16 cellular contexts compared by ENCODE assay signal in the genomic region with DNA sequence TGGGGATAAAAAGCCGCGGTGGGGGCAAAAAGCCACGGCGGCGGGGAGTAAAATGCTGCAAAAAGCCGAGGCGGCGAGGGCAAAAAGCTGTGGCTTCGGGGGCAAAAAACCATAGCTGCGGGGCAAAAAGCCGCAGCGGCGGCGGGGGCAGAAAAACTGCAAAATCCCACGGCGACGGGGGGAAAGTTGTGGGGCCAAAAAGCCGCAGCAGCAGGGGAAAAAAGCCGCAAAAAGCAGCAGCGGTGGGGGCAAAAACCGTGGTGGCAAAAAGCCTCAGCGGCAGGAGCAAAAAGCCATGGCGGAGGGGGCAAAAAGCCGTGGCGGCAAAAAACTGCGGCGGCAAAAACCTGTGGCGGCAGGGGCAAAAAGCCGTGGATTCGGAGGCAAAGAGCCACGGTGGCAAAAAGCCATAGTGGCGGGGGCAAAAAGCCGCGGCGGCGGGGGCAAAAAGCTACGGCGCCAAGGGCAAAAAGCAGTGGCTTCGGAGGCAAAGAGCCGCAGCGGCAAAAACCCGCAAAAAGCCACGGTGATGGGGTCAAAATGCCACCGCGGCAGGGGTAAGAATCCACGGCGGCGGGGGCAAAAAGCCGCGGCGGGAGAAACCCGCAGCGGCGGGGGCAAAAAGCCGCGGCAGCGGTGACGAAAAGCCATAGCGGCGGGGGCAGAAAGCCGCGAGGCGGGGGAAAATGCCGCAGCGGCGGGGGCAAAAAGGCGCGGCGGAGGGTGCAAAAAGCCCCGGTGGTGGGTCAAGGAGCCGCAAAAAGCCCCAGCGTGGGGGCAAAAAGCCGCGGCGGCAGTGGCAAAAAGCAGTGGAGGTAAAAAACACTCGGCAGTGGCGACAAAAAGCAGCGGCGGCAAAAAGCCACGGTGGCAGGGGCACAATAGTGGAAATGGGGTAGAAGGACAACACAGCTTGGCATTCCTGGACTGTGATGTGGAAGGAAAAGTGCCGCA.
"Had no signal": no experiment of that assay in that cellular context is flagged by ENCODE, and none has a peak within 500 bp of the region (broad histone marks: within the 10 kb centered on the region; RNA-seq: fewer than 3 reads in every experiment).

No MANE protein-coding gene starts in this region.

- H3K4me2 ChIP-seq: neural progenitor cell had no signal

- H3K4me1 Mint-ChIP-seq: central memory CD8-positive, alpha-beta T cell; neural progenitor cell; stimulated activated effector memory CD8-positive, alpha-beta T cell treated with anti-CD3 and anti-CD28 coated beads, Interleukin-12 subunit alpha, Interleukin-12 subunit beta, amount 100 ng/mL, for 72 hours; T-helper 17 cell had no signal

- H3K27ac Mint-ChIP-seq: activated T-helper 1 cell treated with anti-CD3 and anti-CD28 coated beads, Interleukin-12 subunit alpha, Interleukin-12 subunit beta, Interleukin-2, Interleukin-4 antibody, amounts not matched to agents 30 ng/mL and 10 ng/mL and 1 ng/mL, durations not matched to agents 14 hours and 24 hours and 36 hours; dendritic cell treated with granulocyte-macrophage colony-stimulating factor and Interleukin-4, amounts not matched to agents 40 ng/mL and 50 ng/mL, for 4 days; effector memory CD8-positive, alpha-beta T cell; neural progenitor cell; stimulated activated effector memory CD8-positive, alpha-beta T cell treated with anti-CD3 and anti-CD28 coated beads, Interleukin-12 subunit alpha, Interleukin-12 subunit beta, amount 100 ng/mL, for 72 hours; T-helper 17 cell had no signal

- ATAC-seq: body of pancreas; effector memory CD8-positive, alpha-beta T cell; gastroesophageal sphincter; pancreas; SK-N-SH treated with all-trans-retinoic acid at 6 μM for 48 hours; stimulated activated effector memory CD8-positive, alpha-beta T cell treated with anti-CD3 and anti-CD28 coated beads, Interleukin-12 subunit alpha, Interleukin-12 subunit beta, amount 100 ng/mL, for 72 hours; T-helper 17 cell had no signal

- DNase-seq: activated CD4-positive, CD25-positive, alpha-beta regulatory T cell; activated naive CD4-positive, alpha-beta T cell treated with Interleukin-2 at 50 U/mL for 16 hours; effector memory CD8-positive, alpha-beta T cell; small intestine; T-helper 17 cell had no signal

- H3K4me1 ChIP-seq: body of pancreas, gastroesophageal sphincter, neural progenitor cell, pancreas, tibial artery had no signal

- H3K4me3 Mint-ChIP-seq: activated T-helper 1 cell treated with anti-CD3 and anti-CD28 coated beads, Interleukin-12 subunit alpha, Interleukin-12 subunit beta, Interleukin-2, Interleukin-4 antibody, amounts not matched to agents 30 ng/mL and 10 ng/mL and 1 ng/mL, durations not matched to agents 14 hours and 24 hours and 36 hours; central memory CD8-positive, alpha-beta T cell; dendritic cell treated with granulocyte-macrophage colony-stimulating factor and Interleukin-4, amounts not matched to agents 40 ng/mL and 50 ng/mL, for 4 days; effector memory CD8-positive, alpha-beta T cell; neural progenitor cell; stimulated activated effector memory CD8-positive, alpha-beta T cell treated with anti-CD3 and anti-CD28 coated beads, Interleukin-12 subunit alpha, Interleukin-12 subunit beta, amount 100 ng/mL, for 72 hours; T-helper 17 cell had no signal

- H3K36me3 Mint-ChIP-seq: neural progenitor cell had no signal

- H3K9me3 Mint-ChIP-seq: central memory CD8-positive, alpha-beta T cell; effector memory CD8-positive, alpha-beta T cell had no signal

- H3K27ac ChIP-seq: epithelial cell of prostate, gastroesophageal sphincter, neural progenitor cell, pancreas, tibial artery had no signal

- H3K9me3 ChIP-seq: body of pancreas, pancreas had no signal

- H2AFZ ChIP-seq: neural progenitor cell had no signal

- H3K9ac ChIP-seq: neural progenitor cell had no signal

- H3K27me3 Mint-ChIP-seq: central memory CD8-positive, alpha-beta T cell; effector memory CD8-positive, alpha-beta T cell; T-helper 17 cell had no signal

- H3K4me3 ChIP-seq: body of pancreas, gastroesophageal sphincter, neural progenitor cell, tibial artery had no signal

- H3K27me3 ChIP-seq: neural progenitor cell, pancreas had no signal

- H3K36me3 ChIP-seq: gastroesophageal sphincter, neural progenitor cell, pancreas, tibial artery had no signal
